8 cellular contexts compared by ENCODE assay signal in genomic region chr1:167219646-167220536, GRCh38.
DNase-seq lines count a peak whose midpoint lies in the region; ATAC-seq and TF ChIP-seq lines count a peak whose summit lies in the region.

No MANE protein-coding gene starts in this region.

- DNase-seq in AG04449 (ENCODE audit: low read depth, low spot score): no peak
- DNase-seq in NCI-H2227 (lab: John Stamatoyannopoulos, UW; ENCODE audit: unreplicated experiment): peak; percentile 92
- peak in 52 of 61 donors; percentile 15 to 86 (median 74) for DNase-seq in caudate nucleus (lab: John Stamatoyannopoulos, UW)
- DNase-seq in inferior parietal cortex (ENCODE audit: extremely low spot score): peak; percentile 71
- DNase-seq in stimulated activated CD4-positive, alpha-beta T cell treated with anti-CD3 and anti-CD28 coated beads, Interleukin-12 subunit alpha, Interleukin-12 subunit beta, amount 100 ng/mL, for 24 hours (ENCODE audit: low read depth in 2 of 2): peak; percentile 73 to 88

- TF ChIP-seq CTCF in AG04449 (IDR thresholded peaks at IDR 0.05; ENCODE audit: insufficient read depth, low read length, missing control alignments) (no peak), WI38 (IDR thresholded peaks at IDR 0.05; ENCODE audit: low read depth, low read length) (no peak)

- POLR2A ChIA-PET in AG04449 (lab: Yijun Ruan, JAX): interaction anchor here (0.6 to 1.0 kb wide), 4 partner anchors 76 to 381 kb away, joined by 3 to 4 read pairs (median 3); partner anchors contain the start of gene POGK

- peak; percentile 45 for ATAC-seq in HG03159 (IDR thresholded peaks at IDR 0.05; ENCODE audit: unreplicated experiment)

- H3K27ac ChIP-seq in caudate nucleus (ENCODE audit: low read depth, low read length): peak overlapping the region; percentile 80

- peak overlapping the region; percentile 73 for H3K4me3 ChIP-seq in AG04449 (ENCODE audit: low read depth, low read length)
- peak overlapping the region; percentile 94 for H3K4me3 ChIP-seq in WI38 (ENCODE audit: low read depth, low read length)

- peak; percentile 58 for TF ChIP-seq POLR2A in GM18951 (IDR thresholded peaks at IDR 0.05; ENCODE audit: extremely low read depth, insufficient read depth, insufficient read length)

- CTCF ChIA-PET in AG04449 (lab: Yijun Ruan, JAX): interaction anchor here (0.6 to 3.5 kb wide), 47 partner anchors 9 to 1031 kb away, joined by 3 to 32 read pairs (median 4); no protein-coding TSS in a partner anchor

- in situ Hi-C loops in GM18951 (cut with MboI; ENCODE audit: low sequenced_read_pairs, unreplicated experiment): no loop called here
